19 cellular contexts compared by ENCODE assay signal in the genomic region with DNA sequence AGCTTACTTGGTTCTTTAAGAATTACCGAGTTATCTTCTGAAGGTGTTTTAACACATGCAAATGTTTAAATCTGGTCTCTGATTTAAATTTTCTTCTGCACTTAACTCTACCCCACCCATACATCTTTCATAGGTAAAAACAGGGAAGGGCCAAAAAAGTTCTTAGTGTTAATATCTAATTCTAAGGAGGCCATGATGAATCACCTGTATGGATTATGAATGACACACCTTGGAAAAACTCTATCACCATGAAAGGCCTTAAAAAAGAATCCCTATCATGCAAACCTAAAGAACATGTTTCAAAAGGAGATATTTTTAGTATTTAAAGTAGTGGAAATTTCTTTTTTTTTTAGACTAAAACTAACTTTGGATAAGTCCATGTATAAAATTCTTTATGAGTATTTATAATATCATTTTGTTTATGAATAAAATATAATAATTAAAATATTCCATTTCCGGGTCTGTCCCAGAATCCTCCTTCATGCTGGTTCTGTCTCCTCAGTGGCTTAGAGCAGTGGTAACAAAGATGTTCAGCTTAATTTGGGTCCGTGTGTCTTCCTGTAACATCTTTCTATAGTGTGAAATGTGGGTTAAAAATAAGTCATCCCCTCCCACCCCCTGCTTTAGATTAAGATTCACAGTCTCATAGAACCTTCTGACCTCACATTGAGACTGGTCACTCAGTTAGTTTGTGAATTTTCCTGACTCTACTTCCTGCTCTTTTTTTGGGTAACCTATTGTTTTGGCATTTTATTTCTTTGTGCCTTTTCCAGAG. TPM values are rescaled to one million over a fixed set of nuclear protein-coding genes. Genes with fewer than 3 reads are reported as not detected.
A peak's percentile ranks its signal among the peaks of the same experiment; 100 is the strongest.
DNase-seq lines count a peak whose midpoint lies in the region; ATAC-seq, FAIRE-seq and TF ChIP-seq lines count a peak whose summit lies in the region.
"Had no signal": no experiment of that assay in that cellular context is flagged by ENCODE, and none has a peak within 500 bp of the region (broad histone marks: within the 10 kb centered on the region; RNA-seq: fewer than 3 reads in every experiment).

No MANE protein-coding gene starts in this region.

- DNase-seq in activated CD4-positive, alpha-beta T cell treated with anti-CD3 and anti-CD28 coated beads, Interleukin-2, amount 10 ng/mL, durations not matched to agents 24 days and 14 days: no peak
- no peak for DNase-seq in activated CD4-positive, alpha-beta T cell treated with anti-CD3 and anti-CD28 coated beads for 48 hours
- DNase-seq in foreskin keratinocyte (peak in 1 of 2 donors; percentile 44), small intestine (no peak), HCEC 1CT (no peak), HEK293T (ENCODE audit: extremely low spot score) (no peak)
- DNase-seq: activated CD4-positive, CD25-positive, alpha-beta regulatory T cell; BE2C; left ventricle myocardium inferior; NCI-H146; NCI-H774; PC-9; stimulated activated CD4-positive, alpha-beta T cell treated with anti-CD3 and anti-CD28 coated beads, Interleukin-4, amount 100 ng/mL, for 1 hour had no signal

- no peak overlapping the region for H3K27ac ChIP-seq in foreskin keratinocyte
- H3K27ac ChIP-seq in small intestine (ENCODE audit: low read depth in 1 of 2, low read length in 1 of 2): no peak overlapping the region
- H3K27ac ChIP-seq: 22Rv1, left ventricle myocardium inferior, parathyroid adenoma, PC-9 had no signal

- H3K4me3 ChIP-seq in small intestine (ENCODE audit: low read depth in 1 of 2, low read length in 2 of 2): no peak overlapping the region
- H3K4me3 ChIP-seq: left ventricle myocardium inferior, PC-9 had no signal

- H3K4me1 ChIP-seq in foreskin keratinocyte (peaks cover 4% of the 10 kb centered on the region), small intestine (ENCODE audit: control insufficient read depth in 2 of 2, insufficient read depth in 1 of 2, low read depth in 1 of 2, low read length in 1 of 2) (peaks cover 0 to 2% of the 10 kb centered on the region in 2 donors)
- H3K4me1 ChIP-seq: BE2C, parathyroid adenoma had no signal

- no peak overlapping the region for H3K4me3 Mint-ChIP-seq in activated CD4-positive, alpha-beta T cell treated with anti-CD3 and anti-CD28 coated beads, Interleukin-2, amount 10 ng/mL, durations not matched to agents 24 days and 14 days
- no peak overlapping the region for H3K4me3 Mint-ChIP-seq in activated T-helper 17 cell treated with anti-CD3 and anti-CD28 coated beads, Interleukin-2, amount 50 U/mL, for 72 hours
- H3K4me3 Mint-ChIP-seq: T-helper 2 cell treated with Interferon-gamma antibody and Interleukin-4, amounts not matched to agents 5 μg/mL and 100 μg/mL, for 36 hours had no signal

- H3K27me3 ChIP-seq in foreskin keratinocyte (no peaks in the 10 kb centered on the region), small intestine (ENCODE audit: control insufficient read depth in 2 of 2, insufficient read depth in 2 of 2, low read length in 2 of 2) (no peaks in the 10 kb centered on the region)
- H3K27me3 ChIP-seq: BE2C had no signal

- peaks cover 15% of the 10 kb centered on the region for H3K4me1 Mint-ChIP-seq in activated CD4-positive, alpha-beta T cell treated with anti-CD3 and anti-CD28 coated beads, Interleukin-2, amount 10 ng/mL, durations not matched to agents 24 days and 14 days
- peaks cover 6% of the 10 kb centered on the region for H3K4me1 Mint-ChIP-seq in activated T-helper 17 cell treated with anti-CD3 and anti-CD28 coated beads, Interleukin-2, amount 50 U/mL, for 72 hours

- no peaks in the 10 kb centered on the region for H3K9me3 ChIP-seq in small intestine (ENCODE audit: control insufficient read depth, low read depth)
- H3K9me3 ChIP-seq: BE2C, left ventricle myocardium inferior had no signal

- H3K27me3 Mint-ChIP-seq in activated CD4-positive, alpha-beta T cell treated with anti-CD3 and anti-CD28 coated beads, Interleukin-2, amount 10 ng/mL, durations not matched to agents 24 days and 14 days: no peaks in the 10 kb centered on the region
- H3K27me3 Mint-ChIP-seq in activated T-helper 17 cell treated with anti-CD3 and anti-CD28 coated beads, Interleukin-2, amount 50 U/mL, for 72 hours: no peaks in the 10 kb centered on the region

- H3K27ac Mint-ChIP-seq in activated CD4-positive, alpha-beta T cell treated with anti-CD3 and anti-CD28 coated beads, Interleukin-2, amount 10 ng/mL, durations not matched to agents 24 days and 14 days: peak overlapping the region; percentile 2
- H3K27ac Mint-ChIP-seq in activated T-helper 17 cell treated with anti-CD3 and anti-CD28 coated beads, Interleukin-2, amount 50 U/mL, for 72 hours: peak overlapping the region; percentile 40
- H3K27ac Mint-ChIP-seq: T-helper 2 cell treated with Interferon-gamma antibody and Interleukin-4, amounts not matched to agents 5 μg/mL and 100 μg/mL, for 36 hours had no signal

- intact Hi-C loops in activated CD4-positive, alpha-beta T cell treated with anti-CD3 and anti-CD28 coated beads, Interleukin-2, amount 10 ng/mL, durations not matched to agents 24 days and 14 days (cut with micrococcal nuclease): no loop called here

- POLR2A ChIA-PET in HEK293T (lab: Yijun Ruan, JAX): no interaction called here

- H3K36me3 Mint-ChIP-seq in activated CD4-positive, alpha-beta T cell treated with anti-CD3 and anti-CD28 coated beads, Interleukin-2, amount 10 ng/mL, durations not matched to agents 24 days and 14 days (ENCODE audit: low read depth): no peaks in the 10 kb centered on the region
- H3K36me3 Mint-ChIP-seq in activated T-helper 17 cell treated with anti-CD3 and anti-CD28 coated beads, Interleukin-2, amount 50 U/mL, for 72 hours (ENCODE audit: low read depth): no peaks in the 10 kb centered on the region

- WGBS in small intestine, 3 donors: 89 to 93% (median 91%) methylated on average over 3 of the region's 3 CpGs

- H3K36me3 ChIP-seq in small intestine (ENCODE audit: control insufficient read depth in 2 of 2, insufficient read depth in 2 of 2, low read length in 2 of 2): no peaks in the 10 kb centered on the region
- H3K36me3 ChIP-seq: BE2C, left ventricle myocardium inferior had no signal

- ATAC-seq in activated T-helper 17 cell treated with anti-CD3 and anti-CD28 coated beads, Interleukin-2, amount 50 U/mL, for 72 hours (replicated peaks): no peak
- ATAC-seq in foreskin keratinocyte (peak; percentile 68), GM19397 (IDR thresholded peaks at IDR 0.05; ENCODE audit: unreplicated experiment) (no peak)

- FAIRE-seq in small intestine (lab: Jason Lieb, UNC): peak; percentile 47
- FAIRE-seq: D721Med had no signal

- CTCF ChIA-PET in HEK293T (lab: Yijun Ruan, JAX): no interaction called here

- peaks cover 3% of the 10 kb centered on the region for H3K9me3 Mint-ChIP-seq in activated CD4-positive, alpha-beta T cell treated with anti-CD3 and anti-CD28 coated beads, Interleukin-2, amount 10 ng/mL, durations not matched to agents 24 days and 14 days
- H3K9me3 Mint-ChIP-seq in activated T-helper 17 cell treated with anti-CD3 and anti-CD28 coated beads, Interleukin-2, amount 50 U/mL, for 72 hours: no peaks in the 10 kb centered on the region
- H3K9me3 Mint-ChIP-seq: T-helper 2 cell treated with Interferon-gamma antibody and Interleukin-4, amounts not matched to agents 5 μg/mL and 100 μg/mL, for 36 hours had no signal

- no peak for TF ChIP-seq CTCF in foreskin keratinocyte (conservative IDR thresholded peaks at IDR 0.05)

TF ChIP-seq in HEK293T, 16 proteins besides CTCF, POLR2A, EP300 and RAD21:
- TF ChIP-seq FOXK2 (IDR thresholded peaks at IDR 0.05) (no peak), BHLHE40 (IDR thresholded peaks at IDR 0.05; ENCODE audit: borderline replicate concordance) (no peak), L3MBTL2 (conservative IDR thresholded peaks at IDR 0.05) (no peak), LEF1 (IDR thresholded peaks at IDR 0.05; ENCODE audit: borderline replicate concordance) (no peak), FOXM1 (IDR thresholded peaks at IDR 0.05; ENCODE audit: borderline replicate concordance) (no peak), FOXA1 (IDR thresholded peaks at IDR 0.05) (no peak), SP1 (IDR thresholded peaks at IDR 0.05) (no peak), NFRKB (IDR thresholded peaks at IDR 0.05) (no peak), SUZ12 (IDR thresholded peaks at IDR 0.05) (no peak), PKNOX1 (IDR thresholded peaks at IDR 0.05) (no peak), ARNT (IDR thresholded peaks at IDR 0.05) (no peak), CTBP1 (IDR thresholded peaks at IDR 0.05; ENCODE audit: borderline replicate concordance) (no peak), ELF4 (IDR thresholded peaks at IDR 0.05) (no peak), ZNF384 (IDR thresholded peaks at IDR 0.05) (no peak), HDGF (IDR thresholded peaks at IDR 0.05; ENCODE audit: borderline replicate concordance) (no peak), TARDBP (IDR thresholded peaks at IDR 0.05) (no peak)
TF ChIP-seq in HEK293T: peak in this region for 0.

RNA-seq across cellular contexts. Expression of gene SLX4IP, which starts 54.9 kb away (rescaled TPM):
- 5.9 and 6.6 TPM in 2 replicates for total RNA-seq in activated CD4-positive, alpha-beta T cell treated with anti-CD3 and anti-CD28 coated beads, Interleukin-2, amount 10 ng/mL, durations not matched to agents 24 days and 14 days
- 1 to 10 TPM; 3.9 to 4.0 TPM for total RNA-seq in activated T-helper 17 cell treated with anti-CD3 and anti-CD28 coated beads, Interleukin-2, amount 50 U/mL, for 72 hours
- total RNA-seq in foreskin keratinocyte: 5.1 and 5.4 TPM in 2 replicates
- polyA plus RNA-seq in foreskin keratinocyte (1.3 and 1.4 TPM in 2 replicates), small intestine (1 to 10 TPM; 1.6 to 2.5 (median 2.5) TPM)

RNA-seq across cellular contexts. Expression of gene MKKS, which starts 56.0 kb away (rescaled TPM):
- 8.0 and 8.9 TPM in 2 replicates for total RNA-seq in activated CD4-positive, alpha-beta T cell treated with anti-CD3 and anti-CD28 coated beads, Interleukin-2, amount 10 ng/mL, durations not matched to agents 24 days and 14 days
- 1 to 10 TPM; 3.2 to 5.4 TPM for total RNA-seq in activated T-helper 17 cell treated with anti-CD3 and anti-CD28 coated beads, Interleukin-2, amount 50 U/mL, for 72 hours
- total RNA-seq in foreskin keratinocyte: 21.5 and 23.3 TPM in 2 replicates
- 15.7 and 16.5 TPM in 2 replicates for polyA plus RNA-seq in foreskin keratinocyte
- polyA plus RNA-seq in small intestine: 10 to 100 TPM; 23.6 to 29.1 (median 25.7) TPM
